In genomic region chr20:34312024-34312460, GRCh38 we compare ENCODE assay signal across 10 cellular contexts. TPM values are rescaled to one million over a fixed set of nuclear protein-coding genes. Genes with fewer than 3 reads are reported as not detected.
A peak's percentile ranks its signal among the peaks of the same experiment; 100 is the strongest.
DNase-seq lines count a peak whose midpoint lies in the region; ATAC-seq, FAIRE-seq and TF ChIP-seq lines count a peak whose summit lies in the region.
"Had no signal": no experiment of that assay in that cellular context is flagged by ENCODE, and none has a peak within 500 bp of the region (broad histone marks: within the 10 kb centered on the region; RNA-seq: fewer than 3 reads in every experiment).

No MANE protein-coding gene starts in this region.

- H3K4me3 Mint-ChIP-seq in HFFc6: peak overlapping the region; percentile 74

- no peak overlapping the region for H2BK5ac ChIP-seq in mesendoderm (ENCODE audit: low read length)

- H3K36me3 Mint-ChIP-seq in HFFc6 (ENCODE audit: low read depth): peaks cover 9% of the 10 kb centered on the region; the same call in 1 of the 2 replicates

- H3K79me1 ChIP-seq in mesendoderm (ENCODE audit: low read length): no peaks in the 10 kb centered on the region

- no peak for TF ChIP-seq CTCF in A549 (IDR thresholded peaks at IDR 0.05)
- TF ChIP-seq CTCF in HFFc6 (IDR thresholded peaks at IDR 0.05): no peak
- no peak for TF ChIP-seq CTCF in colonic mucosa (IDR thresholded peaks at IDR 0.05)

- H3K4me3 ChIP-seq in A549 (peak overlapping the region; percentile 38; the same call in 2 of the 3 replicates), colonic mucosa (peak overlapping the region; percentile 26), mesendoderm (ENCODE audit: low read length) (no peak overlapping the region)
- H3K4me3 ChIP-seq: upper lobe of right lung had no signal

- no peak for TF ChIP-seq POLR2A in A549 (IDR thresholded peaks at IDR 0.05; ENCODE audit: low read length)

- TF ChIP-seq RAD21 in A549 (conservative IDR thresholded peaks at IDR 0.05 in 1 of 2, IDR thresholded peaks at IDR 0.05 in 1 of 2): no peak

- peaks cover 2% of the 10 kb centered on the region; the same call in 1 of the 2 replicates for H3K27me3 Mint-ChIP-seq in HFFc6 (ENCODE audit: insufficient read depth)

- H3K36me3 ChIP-seq in colonic mucosa (no peaks in the 10 kb centered on the region), mesendoderm (ENCODE audit: control insufficient read depth, insufficient read depth, low read length) (no peaks in the 10 kb centered on the region)
- H3K36me3 ChIP-seq: gastrocnemius medialis, upper lobe of right lung had no signal

- no peak for FAIRE-seq in A549 (lab: Jason Lieb, UNC)

- no peak overlapping the region for H4K8ac ChIP-seq in mesendoderm (ENCODE audit: low read depth, low read length)

- no peak overlapping the region for H3K4ac ChIP-seq in mesendoderm (ENCODE audit: low read depth, low read length)

- peak overlapping the region; percentile 79 for H3K56ac ChIP-seq in mesendoderm (ENCODE audit: low read length)

- no peak overlapping the region for H3K27ac Mint-ChIP-seq in HFFc6

- H2BK120ac ChIP-seq in mesendoderm (ENCODE audit: low read depth, low read length): no peak overlapping the region

- H3K4me2 ChIP-seq in A549 (peak overlapping the region; percentile 84), mesendoderm (ENCODE audit: low read length) (peak overlapping the region; percentile 23)

- H2AK5ac ChIP-seq in mesendoderm (ENCODE audit: low read length): no peak overlapping the region

- DNase-seq in A549 (ENCODE audit: low read depth in 1 of 2, low spot score in 1 of 2): peak in 1 of 2 experiments; percentile 21
- DNase-seq in HFFc6: no peak
- peak; percentile 46 for DNase-seq in colonic mucosa
- no peak for DNase-seq in mesendoderm
- no peak for DNase-seq in islet precursor cell
- DNase-seq in stimulated activated naive CD4-positive, alpha-beta T cell treated with Interleukin-2 at 50 U/mL for 16 hours (lab: John Stamatoyannopoulos, UW): no peak

- H2BK15ac ChIP-seq in mesendoderm (replicated peaks; ENCODE audit: low read depth): no peak overlapping the region

- H3K4me1 ChIP-seq in A549 (peaks cover 41% of the 10 kb centered on the region), colonic mucosa (peaks cover 7% of the 10 kb centered on the region), mesendoderm (ENCODE audit: control insufficient read depth, low read depth, low read length) (no peaks in the 10 kb centered on the region)

- ATAC-seq in A549 (peak; percentile 66 to 67), GM19463 (IDR thresholded peaks at IDR 0.05; ENCODE audit: unreplicated experiment) (no peak), HG03432 (IDR thresholded peaks at IDR 0.05; ENCODE audit: unreplicated experiment) (no peak)

- TF ChIP-seq EP300 in A549 (IDR thresholded peaks at IDR 0.05): no peak

- H3K27ac ChIP-seq in A549: peak overlapping the region; percentile 54 to 80
- peak overlapping the region; percentile 71 for H3K27ac ChIP-seq in colonic mucosa
- H3K27ac ChIP-seq in mesendoderm (ENCODE audit: low read depth, low read length): no peak overlapping the region
- H3K27ac ChIP-seq: gastrocnemius medialis, upper lobe of right lung had no signal

- H4K5ac ChIP-seq in mesendoderm (ENCODE audit: low read length): no peak overlapping the region

- no peak overlapping the region for H3K23ac ChIP-seq in mesendoderm (ENCODE audit: low read length)

- peaks cover 53% of the 10 kb centered on the region for H3K4me1 Mint-ChIP-seq in HFFc6 (ENCODE audit: low read depth)

- no peaks in the 10 kb centered on the region; the same call in 1 of the 2 replicates for H3K9me3 Mint-ChIP-seq in HFFc6

- H3K9me3 ChIP-seq in A549 (no peaks in the 10 kb centered on the region), colonic mucosa (no peaks in the 10 kb centered on the region)
- H3K9me3 ChIP-seq: gastrocnemius medialis, upper lobe of right lung had no signal

- H3K79me2 ChIP-seq in mesendoderm (ENCODE audit: control insufficient read depth, insufficient read depth, low read length): no peaks in the 10 kb centered on the region

- CTCF ChIA-PET in A549 (lab: Yijun Ruan, JAX): interaction anchor here (0.5 to 7.1 kb wide), 95 partner anchors 9 to 476 kb away, joined by 3 to 106 read pairs (median 9); partner anchors contain the start of genes AHCY, DYNLRB1, ITCH and TP53INP2

- 40% methylated on average over 11 of the region's 11 CpGs for WGBS in A549 (ENCODE audit: missing lambda C conversion rate)
- no CpG with 5 or more reads among the region's 11 CpGs for WGBS in mesendoderm (ENCODE audit: extremely low coverage, insufficient coverage, low lambda C conversion rate)

- POLR2A ChIA-PET in A549 (lab: Yijun Ruan, JAX): interaction anchor here (1.1 to 2.6 kb wide), 4 partner anchors 51 to 205 kb away, joined by 4 to 10 read pairs (median 7); partner anchors contain the start of genes DYNLRB1 and ITCH

- intact Hi-C loops in colonic mucosa (cut with DNase I): loop anchor here (2.0 to 10.0 kb wide), 2 partner anchors 161 to 213 kb away; no protein-coding TSS in a partner anchor

- peak overlapping the region; percentile 43 to 57 for H3K9ac ChIP-seq in colonic mucosa (ENCODE audit: low read depth in 2 of 2, low read length in 2 of 2)
- peak overlapping the region; percentile 31 for H3K9ac ChIP-seq in mesendoderm (ENCODE audit: low read length)

- H3K27me3 ChIP-seq in colonic mucosa (no peaks in the 10 kb centered on the region), mesendoderm (ENCODE audit: insufficient read depth, low read length, poor library complexity) (no peaks in the 10 kb centered on the region)

- H3K18ac ChIP-seq in mesendoderm (ENCODE audit: low read length): no peak overlapping the region

TF ChIP-seq in A549, 52 proteins besides CTCF, POLR2A, EP300 and RAD21:
- TF ChIP-seq FOXS1 (CRISPR knock-in tag; IDR thresholded peaks at IDR 0.05): no peak
- TF ChIP-seq HOXB5 (CRISPR knock-in tag; IDR thresholded peaks at IDR 0.05): no peak
- TF ChIP-seq JUNB (IDR thresholded peaks at IDR 0.05): no peak
- no peak for TF ChIP-seq RNF2 (IDR thresholded peaks at IDR 0.05; ENCODE audit: borderline replicate concordance, low read depth)
- no peak for TF ChIP-seq HOXB13 (CRISPR knock-in tag; IDR thresholded peaks at IDR 0.05; ENCODE audit: low read depth)
- no peak for TF ChIP-seq MAZ (IDR thresholded peaks at IDR 0.05; ENCODE audit: borderline replicate concordance, low read depth, low read length)
- TF ChIP-seq, protein P1, sequence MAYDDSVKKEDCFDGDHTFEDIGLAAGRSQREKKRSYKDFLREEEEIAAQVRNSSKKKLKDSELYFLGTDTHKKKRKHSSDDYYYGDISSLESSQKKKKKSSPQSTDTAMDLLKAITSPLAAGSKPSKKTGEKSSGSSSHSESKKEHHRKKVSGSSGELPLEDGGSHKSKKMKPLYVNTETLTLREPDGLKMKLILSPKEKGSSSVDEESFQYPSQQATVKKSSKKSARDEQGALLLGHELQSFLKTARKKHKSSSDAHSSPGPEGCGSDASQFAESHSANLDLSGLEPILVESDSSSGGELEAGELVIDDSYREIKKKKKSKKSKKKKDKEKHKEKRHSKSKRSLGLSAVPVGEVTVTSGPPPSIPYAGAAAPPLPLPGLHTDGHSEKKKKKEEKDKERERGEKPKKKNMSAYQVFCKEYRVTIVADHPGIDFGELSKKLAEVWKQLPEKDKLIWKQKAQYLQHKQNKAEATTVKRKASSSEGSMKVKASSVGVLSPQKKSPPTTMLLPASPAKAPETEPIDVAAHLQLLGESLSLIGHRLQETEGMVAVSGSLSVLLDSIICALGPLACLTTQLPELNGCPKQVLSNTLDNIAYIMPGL (CRISPR knock-in tag; IDR thresholded peaks at IDR 0.05; ENCODE audit: borderline replicate concordance): no peak
- TF ChIP-seq CHD4 (IDR thresholded peaks at IDR 0.05; ENCODE audit: borderline replicate concordance): peak; percentile 52; the same call in 1 of the 2 replicates

RNA-seq across cellular contexts. Expression of gene AHCY, which starts 8.9 kb away (rescaled TPM):
- polyA plus RNA-seq in A549 (2011; rRNA removed): 274 and 278 TPM in 2 replicates
- polyA plus RNA-seq in A549 (2012; cell fraction: cytosol; rRNA removed): 368 and 436 TPM in 2 replicates
- 473 and 534 TPM in 2 replicates for polyA plus RNA-seq in A549 (2012; cell fraction: nucleus; rRNA removed)
- 282 to 314 TPM (median 290 TPM) in 3 replicates for polyA plus RNA-seq in A549 (2017; fragmentation: RNase III; extraction: RNeasy Plus Mini Kit Qiagen cat#74134 plus additional on column Dnase treatment)
- polyA minus RNA-seq in A549 (2011; rRNA and poly(A)+ RNA removed): 585 and 594 TPM in 2 replicates
- 100 to 1,000 TPM; 104 to 150 (median 109) TPM for total RNA-seq in HFFc6 (2021; fragmentation: NEBNext Ultra II Directional; extraction: Animal tissue kit (Norgen Biotek cat#: 25700))
- total RNA-seq in colonic mucosa: 100 to 1,000 TPM in 1 of 2 donors, 10 to 100 TPM in 1; 79.4 to 192 TPM
- polyA plus RNA-seq in mesendoderm (2013, experiment 1 of 2): 233 TPM
- 236 TPM for polyA plus RNA-seq in mesendoderm (2013, experiment 2 of 2)

RNA-seq across cellular contexts. Expression of gene ITCH, which starts 51.0 kb away (rescaled TPM):
- polyA plus RNA-seq in A549 (2011; rRNA removed) (23.9 and 27.5 TPM in 2 replicates), A549 (2017; fragmentation: RNase III; extraction: RNeasy Plus Mini Kit Qiagen cat#74134 plus additional on column Dnase treatment) (24.4 to 25.0 TPM (median 24.4 TPM) in 3 replicates)
- 3.2 and 4.1 TPM in 2 replicates for polyA plus RNA-seq in A549 (2012; cell fraction: cytosol; rRNA removed)
- polyA plus RNA-seq in A549 (2012; cell fraction: nucleus; rRNA removed): 2.3 and 4.6 TPM in 2 replicates
- 23.8 and 38.5 TPM in 2 replicates for polyA minus RNA-seq in A549 (2011; rRNA and poly(A)+ RNA removed)
- 10 to 100 TPM; 55.0 to 63.3 (median 59.1) TPM for total RNA-seq in HFFc6 (2021; fragmentation: NEBNext Ultra II Directional; extraction: Animal tissue kit (Norgen Biotek cat#: 25700))
- 10 to 100 TPM; 50.0 to 71.4 TPM for total RNA-seq in colonic mucosa
- 18.3 TPM for polyA plus RNA-seq in mesendoderm (2013, experiment 1 of 2)
- 18.5 TPM for polyA plus RNA-seq in mesendoderm (2013, experiment 2 of 2)

Comparison
In these comparisons a context has a peak if more than half of its experiments do, and no peak if none do; other contexts are left out.
1. ATAC-seq: peak in A549 (2 of 2); none in GM19463 (single experiment) and HG03432 (single experiment).